25 cellular contexts compared by ENCODE assay signal in genomic region chr3:113601240-113601639, GRCh38.
"Had no signal": no experiment of that assay in that cellular context is flagged by ENCODE, and none has a peak within 500 bp of the region (broad histone marks: within the 10 kb centered on the region; RNA-seq: fewer than 3 reads in every experiment).

No MANE protein-coding gene starts in this region.

- ATAC-seq: activated CD4-positive, alpha-beta T cell treated with anti-CD3 and anti-CD28 coated beads for 36 hours; activated CD8-positive, alpha-beta memory T cell treated with anti-CD3 and anti-CD28 coated beads, Interleukin-2, amount 10 ng/mL, durations not matched to agents 7 days and 5 days; activated CD8-positive, alpha-beta T cell treated with anti-CD3 and anti-CD28 coated beads, Interleukin-2, amount 10 ng/mL, durations not matched to agents 7 days and 5 days; activated naive CD8-positive, alpha-beta T cell treated with anti-CD3 and anti-CD28 coated beads, Interleukin-2, amount 50 U/mL, for 24 hours; body of pancreas; esophagus mucosa; T-helper 17 cell had no signal

- H3K27ac ChIP-seq: adrenal gland, body of pancreas, coronary artery had no signal

- H3K4me1 ChIP-seq: adrenal gland had no signal

- DNase-seq: activated CD4-positive, alpha-beta memory T cell treated with anti-CD3 and anti-CD28 coated beads for 36 hours; activated CD4-positive, alpha-beta T cell treated with anti-CD3 and anti-CD28 coated beads for 36 hours; activated CD4-positive, alpha-beta T cell treated with anti-CD3 and anti-CD28 coated beads, Interleukin-2, amount 10 ng/mL, durations not matched to agents 24 days and 14 days; activated CD4-positive, CD25-positive, alpha-beta regulatory T cell; activated CD4-positive, CD25-positive, alpha-beta regulatory T cell treated with anti-CD3 and anti-CD28 coated beads, Interleukin-2, amount 50 U/mL, for 72 hours; activated CD8-positive, alpha-beta memory T cell treated with anti-CD3 and anti-CD28 coated beads, Interleukin-2, amount 10 ng/mL, durations not matched to agents 7 days and 5 days; activated CD8-positive, alpha-beta memory T cell treated with anti-CD3 and anti-CD28 coated beads, Interleukin-2, amount 50 U/mL, for 4 hours; activated CD8-positive, alpha-beta T cell treated with anti-CD3 and anti-CD28 coated beads, Interleukin-2, amount 10 ng/mL, durations not matched to agents 7 days and 5 days; activated effector memory CD4-positive, alpha-beta T cell treated with anti-CD3 and anti-CD28 coated beads, Interleukin-2, amount 50 U/mL, for 16 hours; activated naive CD4-positive, alpha-beta T cell treated with anti-CD3 and anti-CD28 coated beads for 36 hours; activated naive CD8-positive, alpha-beta T cell treated with anti-CD3 and anti-CD28 coated beads for 36 hours; activated naive CD8-positive, alpha-beta T cell treated with anti-CD3 and anti-CD28 coated beads, Interleukin-2, amount 50 U/mL, for 24 hours; activated T-cell treated with anti-CD3 and anti-CD28 coated beads, Interleukin-2, amount 50 U/mL, for 1 hour; activated T-cell treated with anti-CD3 and anti-CD28 coated beads, Interleukin-2, amount 50 U/mL, for 48 hours; adrenal gland; aorta; effector memory CD4-positive, alpha-beta T cell; endodermal cell; foreskin fibroblast; T-helper 17 cell; T1000 had no signal

- H3K9me3 ChIP-seq: adrenal gland, body of pancreas had no signal

- H3K27me3 ChIP-seq: adrenal gland, body of pancreas, dorsolateral prefrontal cortex had no signal

- H3K36me3 ChIP-seq: adrenal gland had no signal

- H3K4me3 ChIP-seq: adrenal gland, body of pancreas, coronary artery, dorsolateral prefrontal cortex had no signal
